In genomic region chr5:31531888-31532710, GRCh38 we compare ENCODE assay signal across 8 cellular contexts. TPM values are rescaled to one million over a fixed set of nuclear protein-coding genes. Genes with fewer than 3 reads are reported as not detected.
DNase-seq lines count a peak whose midpoint lies in the region; ATAC-seq, FAIRE-seq and TF ChIP-seq lines count a peak whose summit lies in the region.

TSS of gene C5orf22 (plus strand) at chr5:31532301. CDS start at chr5:31532393, 92 bp downstream.
TSS of gene DROSHA (minus strand) at chr5:31532093. CDS start at chr5:31529059, 3,034 bp downstream.

- TF ChIP-seq POLR2A in HepG2 (IDR thresholded peaks at IDR 0.05; ENCODE audit: insufficient read depth in 1 of 2, low read depth in 2 of 2, low read length in 2 of 2) = peak; percentile 57 to 68

- peak within 1 kb of the TSS; percentile 63 to 82 (median 81) for H3K4me3 ChIP-seq in HepG2 (replicated peaks in 1 of 3; ENCODE audit: insufficient read depth in 1 of 3, low read depth in 2 of 3, low read length in 3 of 3)

- in situ Hi-C loops in HepG2 (cut with HindIII; ENCODE audit: extremely low pct_ligation_motif_present, low pct_unique_long_range_greater_than_20kb) = no loop called here

- DNase-seq in CD14-positive monocyte (ENCODE audit: low spot score) = peak; percentile 82
- DNase-seq in NCI-H748 treated with DMSO at 0.1 percent for 48 hours (lab: John Stamatoyannopoulos, UW) = peak; percentile 99
- peak; percentile 76 to 90 for DNase-seq in activated CD4-positive, alpha-beta T cell treated with anti-CD3 and anti-CD28 coated beads, Interleukin-2, amount 50 U/mL, for 24 hours (ENCODE audit: low read depth in 1 of 2, low spot score in 1 of 2)
- peak; percentile 83 to 97 for DNase-seq in dermis microvascular lymphatic vessel endothelial cell (ENCODE audit: low read depth in 2 of 2)
- DNase-seq in HepG2 (ENCODE audit: low spot score) = peak; percentile 93
- DNase-seq in stimulated activated CD4-positive, alpha-beta T cell treated with anti-CD3 and anti-CD28 coated beads, Interleukin-4, amount 100 ng/mL, for 1 hour = peak; percentile 92

- H3K79me2 ChIP-seq in HepG2 (ENCODE audit: insufficient read depth, low read length) = peaks cover 25% of the 10 kb centered on the region

- peak within 1 kb of the TSS; percentile 89 to 97 (median 94) for H3K27ac Mint-ChIP-seq in CD14-positive monocyte

- peak within 1 kb of the TSS; percentile 95 for H2AFZ ChIP-seq in HepG2 (ENCODE audit: low read length)

- H3K9me3 Mint-ChIP-seq in CD14-positive monocyte = no peaks in the 10 kb centered on the region

- TF ChIP-seq CTCF in CD14-positive monocyte (IDR thresholded peaks at IDR 0.05) = no peak
- peak; percentile 69 for TF ChIP-seq CTCF in HepG2 (CRISPR knock-in tag; IDR thresholded peaks at IDR 0.05)

- H3K4me3 Mint-ChIP-seq in CD14-positive monocyte = peak within 1 kb of the TSS; percentile 99

- no peaks in the 10 kb centered on the region for H4K20me1 ChIP-seq in HepG2 (ENCODE audit: insufficient read depth, low read length)

- peaks cover 36% of the 10 kb centered on the region for H3K4me1 ChIP-seq in HepG2 (ENCODE audit: insufficient read depth, low read length)

- WGBS in HepG2 (ENCODE audit: low lambda C conversion rate) = 0% methylated on average over 42 of the region's 58 CpGs

- CTCF ChIA-PET in HepG2 (lab: Yijun Ruan, JAX; ENCODE audit: low intra/inter-chr PET ratio, low total read pairs) = no interaction called here

- TSS peak; percentile 72 for BruUV-seq in HepG2 (replicated peaks; lab: Mats Ljungman, UMichigan)

- POLR2A ChIA-PET in HepG2 (lab: Yijun Ruan, JAX) = interaction anchor here (0.6 to 1.3 kb wide), 5 partner anchors 9 to 34 kb away, joined by 3 read pairs; no protein-coding TSS in a partner anchor

- FAIRE-seq in HepG2 (lab: Jason Lieb, UNC) = peak; percentile 4

- no peaks in the 10 kb centered on the region for H3K9me3 ChIP-seq in HepG2 (ENCODE audit: low read length)

- TF ChIP-seq EP300 in HepG2 (IDR thresholded peaks at IDR 0.05; ENCODE audit: low read depth in 2 of 2, low read length in 2 of 2) = no peak
- no peak for TF ChIP-seq EP300 in HepG2 (CRISPR knock-in tag; IDR thresholded peaks at IDR 0.05; ENCODE audit: borderline replicate concordance)

- H3K4me1 Mint-ChIP-seq in CD14-positive monocyte = peaks cover 33% of the 10 kb centered on the region

- H3K27me3 ChIP-seq in HepG2 (ENCODE audit: control insufficient read depth in 1 of 2, insufficient read depth in 2 of 2, low read length in 2 of 2) = no peaks in the 10 kb centered on the region; a peak in 1 of 5 replicates

- peak within 1 kb of the TSS; percentile 84 for H3K4me2 ChIP-seq in HepG2 (ENCODE audit: low read depth, low read length)

- peak within 1 kb of the TSS; percentile 85 for H3K27ac ChIP-seq in HepG2 (ENCODE audit: extremely low read length, insufficient read depth, low read length)

- peak within 1 kb of the TSS; percentile 90 for H3K9ac ChIP-seq in HepG2 (ENCODE audit: insufficient read depth, low read depth, low read length)

- intact Hi-C loops in CD14-positive monocyte (cut with micrococcal nuclease) = no loop called here
- intact Hi-C loops in HepG2 (cut with micrococcal nuclease; ENCODE audit: unreplicated experiment) = no loop called here

- ATAC-seq in GM19372 (IDR thresholded peaks at IDR 0.05; ENCODE audit: low read depth, unreplicated experiment) (peak; percentile 92), HG03558 (IDR thresholded peaks at IDR 0.05; ENCODE audit: extremely low read depth, unreplicated experiment) (peak; percentile 81), HepG2 (peak; percentile 93)

- TF ChIP-seq RAD21 in HepG2 (CRISPR knock-in tag; IDR thresholded peaks at IDR 0.05) = no peak

- H3K36me3 ChIP-seq in HepG2 (replicated peaks in 1 of 2; ENCODE audit: control insufficient read depth in 1 of 2, insufficient read depth in 2 of 2, low read length in 2 of 2) = peaks cover 7 to 20% of the 10 kb centered on the region in 2 experiments

- no peaks in the 10 kb centered on the region for H3K27me3 Mint-ChIP-seq in CD14-positive monocyte (ENCODE audit: low read depth in 3 of 3)

- peaks cover 40 to 54% of the 10 kb centered on the region in 2 donors for H3K36me3 Mint-ChIP-seq in CD14-positive monocyte

TF ChIP-seq in HepG2, 621 proteins besides CTCF, POLR2A, EP300 and RAD21 (continues in another document):
- no peak for TF ChIP-seq ZNF224 (CRISPR knock-in tag; IDR thresholded peaks at IDR 0.05)
- TF ChIP-seq ZNF761 (CRISPR knock-in tag; conservative IDR thresholded peaks at IDR 0.05) = peak; percentile 89
- TF ChIP-seq ZNF709 (CRISPR knock-in tag; IDR thresholded peaks at IDR 0.05) = peak; percentile 13
- TF ChIP-seq ZMYM3 (CRISPR knock-in tag; IDR thresholded peaks at IDR 0.05) = no peak
- no peak for TF ChIP-seq BRCA1 (CRISPR knock-in tag; IDR thresholded peaks at IDR 0.05)
- no peak for TF ChIP-seq MAFK (conservative IDR thresholded peaks at IDR 0.05 in 1 of 2, IDR thresholded peaks at IDR 0.05 in 1 of 2; ENCODE audit: low read length in 2 of 2)
- peak; percentile 70; the same call in 1 of the 2 replicates for TF ChIP-seq MYPOP (CRISPR knock-in tag; IDR thresholded peaks at IDR 0.05)
- TF ChIP-seq SP5 (CRISPR knock-in tag; IDR thresholded peaks at IDR 0.05; ENCODE audit: borderline replicate concordance, low read depth) = no peak

RNA-seq across cellular contexts. Expression of gene C5orf22, which starts in this region (rescaled TPM):
- polyA plus RNA-seq in CD14-positive monocyte (10 to 100 TPM; 19.9 to 20.2 TPM), HepG2 (2011; rRNA removed) (11.2 and 14.0 TPM in 2 replicates)
- total RNA-seq in dermis microvascular lymphatic vessel endothelial cell (10.9 and 15.9 TPM in 2 replicates), HepG2 (2016; rRNA removed; fragmentation: Illumina TruSeq; extraction: Trizol) (21.5 and 34.6 TPM in 2 replicates)
- total RNA-seq in HepG2 (2016; cell fraction: cytosol; rRNA removed; fragmentation: Illumina TruSeq; extraction: Trizol; ENCODE audit: low read depth) = 2.1 and 3.1 TPM in 2 replicates
- 18.0 and 40.1 TPM in 2 replicates for total RNA-seq in HepG2 (2016; cell fraction: insoluble cytoplasmic fraction; rRNA removed; fragmentation: Illumina TruSeq; extraction: Trizol)
- 10.5 and 10.9 TPM in 2 replicates for total RNA-seq in HepG2 (2016; cell fraction: membrane; rRNA removed; fragmentation: Illumina TruSeq; extraction: Trizol)
- total RNA-seq in HepG2 (2016; cell fraction: nucleus; rRNA removed; fragmentation: Illumina TruSeq; extraction: Trizol) = 24.8 and 25.7 TPM in 2 replicates
- 8.2 and 9.0 TPM in 2 replicates for polyA plus RNA-seq in HepG2 (2011; cell fraction: cytosol; rRNA removed)
- 4.3 and 7.3 TPM in 2 replicates for polyA plus RNA-seq in HepG2 (2011; cell fraction: nucleus; rRNA removed)
- 8.5 and 10.0 TPM in 2 replicates for polyA plus RNA-seq in HepG2 (2012)
- 2.0 TPM in 2 replicates for polyA plus RNA-seq in HepG2 (2016; cell fraction: cytosol; fragmentation: Illumina TruSeq; extraction: Trizol; ENCODE audit: low read depth)
- polyA plus RNA-seq in HepG2 (2016; cell fraction: insoluble cytoplasmic fraction; fragmentation: Illumina TruSeq; extraction: Trizol; ENCODE audit: low read depth) = 29.8 and 31.5 TPM in 2 replicates
- 6.6 and 7.0 TPM in 2 replicates for polyA plus RNA-seq in HepG2 (2016; cell fraction: membrane; fragmentation: Illumina TruSeq; extraction: Trizol; ENCODE audit: low read depth)
- polyA plus RNA-seq in HepG2 (2016; cell fraction: nucleus; fragmentation: Illumina TruSeq; extraction: Trizol; ENCODE audit: insufficient read depth, low read depth) = 16.1 and 17.7 TPM in 2 replicates
- 21.2 and 57.6 TPM in 2 replicates for polyA minus RNA-seq in HepG2 (2011; rRNA and poly(A)+ RNA removed; ENCODE audit: low replicate concordance)
- polyA minus RNA-seq in HepG2 (2011; cell fraction: cytosol; rRNA and poly(A)+ RNA removed) = 10.0 and 11.9 TPM in 2 replicates
- 16.5 and 19.3 TPM in 2 replicates for polyA minus RNA-seq in HepG2 (2011; cell fraction: nucleus; rRNA and poly(A)+ RNA removed)

RNA-seq across cellular contexts. Expression of gene DROSHA, which starts in this region (rescaled TPM):
- polyA plus RNA-seq in CD14-positive monocyte = 1 to 10 TPM; 2.2 to 7.6 TPM
- total RNA-seq in dermis microvascular lymphatic vessel endothelial cell = 32.1 and 41.8 TPM in 2 replicates
- total RNA-seq in HepG2 (2016; rRNA removed; fragmentation: Illumina TruSeq; extraction: Trizol) = 29.4 and 73.8 TPM in 2 replicates
- total RNA-seq in HepG2 (2016; cell fraction: cytosol; rRNA removed; fragmentation: Illumina TruSeq; extraction: Trizol; ENCODE audit: low read depth) = 21.3 and 25.1 TPM in 2 replicates
- total RNA-seq in HepG2 (2016; cell fraction: insoluble cytoplasmic fraction; rRNA removed; fragmentation: Illumina TruSeq; extraction: Trizol) = 29.7 and 78.1 TPM in 2 replicates
- 28.7 and 29.6 TPM in 2 replicates for total RNA-seq in HepG2 (2016; cell fraction: membrane; rRNA removed; fragmentation: Illumina TruSeq; extraction: Trizol)
- total RNA-seq in HepG2 (2016; cell fraction: nucleus; rRNA removed; fragmentation: Illumina TruSeq; extraction: Trizol) = 64.1 and 71.5 TPM in 2 replicates
- 22.3 and 23.4 TPM in 2 replicates for polyA plus RNA-seq in HepG2 (2011; rRNA removed)
- polyA plus RNA-seq in HepG2 (2011; cell fraction: cytosol; rRNA removed) = 13.8 and 17.3 TPM in 2 replicates
- 47.5 and 54.9 TPM in 2 replicates for polyA plus RNA-seq in HepG2 (2011; cell fraction: nucleus; rRNA removed)
- polyA plus RNA-seq in HepG2 (2012) = 29.4 and 35.6 TPM in 2 replicates
- polyA plus RNA-seq in HepG2 (2016; cell fraction: cytosol; fragmentation: Illumina TruSeq; extraction: Trizol; ENCODE audit: low read depth) = 4.8 and 5.0 TPM in 2 replicates
- 65.6 and 71.6 TPM in 2 replicates for polyA plus RNA-seq in HepG2 (2016; cell fraction: insoluble cytoplasmic fraction; fragmentation: Illumina TruSeq; extraction: Trizol; ENCODE audit: low read depth)
- polyA plus RNA-seq in HepG2 (2016; cell fraction: membrane; fragmentation: Illumina TruSeq; extraction: Trizol; ENCODE audit: low read depth) = 14.7 and 16.5 TPM in 2 replicates
- 114 and 117 TPM in 2 replicates for polyA plus RNA-seq in HepG2 (2016; cell fraction: nucleus; fragmentation: Illumina TruSeq; extraction: Trizol; ENCODE audit: insufficient read depth, low read depth)
- 64.6 and 270 TPM in 2 replicates for polyA minus RNA-seq in HepG2 (2011; rRNA and poly(A)+ RNA removed; ENCODE audit: low replicate concordance)
- polyA minus RNA-seq in HepG2 (2011; cell fraction: cytosol; rRNA and poly(A)+ RNA removed) = 16.0 and 21.0 TPM in 2 replicates
- polyA minus RNA-seq in HepG2 (2011; cell fraction: nucleus; rRNA and poly(A)+ RNA removed) = 60.4 and 73.0 TPM in 2 replicates

Comparison
In these comparisons a context has a peak if more than half of its experiments do, and no peak if none do; other contexts are left out.
1. Peak in every context shown above with its lines: DNase-seq, ATAC-seq, H3K4me3 ChIP-seq and H3K27ac ChIP-seq.